1 cellular context compared by ENCODE assay signal in the genomic region with DNA sequence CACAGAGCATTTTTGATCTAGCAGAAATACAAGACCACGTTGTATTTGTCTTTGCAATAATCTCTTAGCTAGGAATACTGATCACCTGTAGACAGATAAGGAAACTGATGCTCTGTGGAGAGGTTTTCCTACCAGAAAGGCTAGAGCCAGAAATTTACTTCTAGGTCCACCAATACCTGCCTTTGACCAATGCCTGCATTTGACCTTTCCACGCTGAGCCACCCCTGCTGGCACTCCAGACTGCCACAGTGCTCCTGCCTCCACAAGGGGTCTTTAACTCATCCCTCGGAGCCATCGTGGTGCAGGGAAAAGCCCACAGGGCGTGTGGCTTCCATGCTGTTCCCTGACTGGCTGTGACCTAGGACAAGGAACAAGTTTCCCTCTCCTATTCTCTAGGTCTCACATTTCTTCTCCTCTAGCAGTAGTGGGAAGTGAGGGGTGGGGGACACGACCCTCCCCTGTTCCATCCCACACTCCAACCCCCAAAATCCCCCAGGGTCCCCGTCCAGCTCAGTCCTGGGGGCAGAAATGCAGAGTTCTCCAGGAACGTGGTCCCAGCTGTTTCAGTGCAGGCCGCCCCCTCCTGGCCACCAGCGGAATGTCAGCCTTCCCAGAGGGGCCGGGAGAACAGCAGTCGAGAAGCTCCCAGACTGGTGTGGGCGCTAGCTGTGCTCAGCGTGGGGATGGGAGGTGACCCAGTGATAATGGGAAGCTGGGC.
TF ChIP-seq lines count a peak whose summit lies in the region.

No MANE protein-coding gene starts in this region.

TF ChIP-seq in IMR-90, 13 proteins besides CTCF, POLR2A, EP300 and RAD21:
- TF ChIP-seq, protein P1, sequence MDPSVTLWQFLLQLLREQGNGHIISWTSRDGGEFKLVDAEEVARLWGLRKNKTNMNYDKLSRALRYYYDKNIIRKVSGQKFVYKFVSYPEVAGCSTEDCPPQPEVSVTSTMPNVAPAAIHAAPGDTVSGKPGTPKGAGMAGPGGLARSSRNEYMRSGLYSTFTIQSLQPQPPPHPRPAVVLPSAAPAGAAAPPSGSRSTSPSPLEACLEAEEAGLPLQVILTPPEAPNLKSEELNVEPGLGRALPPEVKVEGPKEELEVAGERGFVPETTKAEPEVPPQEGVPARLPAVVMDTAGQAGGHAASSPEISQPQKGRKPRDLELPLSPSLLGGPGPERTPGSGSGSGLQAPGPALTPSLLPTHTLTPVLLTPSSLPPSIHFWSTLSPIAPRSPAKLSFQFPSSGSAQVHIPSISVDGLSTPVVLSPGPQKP (IDR thresholded peaks at IDR 0.05; ENCODE audit: borderline replicate concordance, low read depth, low read length), result no peak
- TF ChIP-seq SMC3 (IDR thresholded peaks at IDR 0.05; ENCODE audit: low read depth, low read length) (peak; percentile 85), MXI1 (IDR thresholded peaks at IDR 0.05; ENCODE audit: borderline replicate concordance, low read depth, low read length) (no peak)
